8 cellular contexts compared by ENCODE assay signal in genomic region chr19:37719927-37720265, GRCh38. TPM values are rescaled to one million over a fixed set of nuclear protein-coding genes. Genes with fewer than 3 reads are reported as not detected.
DNase-seq lines count a peak whose midpoint lies in the region; ATAC-seq and TF ChIP-seq lines count a peak whose summit lies in the region.

No MANE protein-coding gene starts in this region.

- H3K27ac ChIP-seq in VCaP (peak overlapping the region; percentile 89), skeletal muscle tissue (ENCODE audit: low read depth, low read length) (no peak overlapping the region)

- peak overlapping the region; percentile 75 for H3K4me3 ChIP-seq in GM12875 (ENCODE audit: low read depth, low read length)
- H3K4me3 ChIP-seq in fibroblast of the aortic adventitia (ENCODE audit: low read depth, low read length), result peak overlapping the region; percentile 90
- peak overlapping the region; percentile 93 to 97 (median 97) for H3K4me3 ChIP-seq in skeletal muscle tissue (ENCODE audit: low read length in 3 of 3)

- no peaks in the 10 kb centered on the region for H3K36me3 ChIP-seq in skeletal muscle tissue (ENCODE audit: control insufficient read depth in 3 of 3, insufficient read depth in 3 of 3, low read length in 3 of 3)

- peaks cover 0 to 2% (median 0%) of the 10 kb centered on the region in 3 donors for H3K9me3 ChIP-seq in skeletal muscle tissue (ENCODE audit: control insufficient read depth in 3 of 3, low read length in 3 of 3)

- ATAC-seq in GM19467 (IDR thresholded peaks at IDR 0.05; ENCODE audit: unreplicated experiment), result no peak

- H3K9ac ChIP-seq in skeletal muscle tissue (ENCODE audit: low read depth in 1 of 3, low read length in 3 of 3), result peak overlapping the region; percentile 78 to 86 (median 86)

- no peaks in the 10 kb centered on the region for H3K27me3 ChIP-seq in skeletal muscle tissue (ENCODE audit: control insufficient read depth in 3 of 3, insufficient read depth in 3 of 3, low read length in 3 of 3)

- DNase-seq in fibroblast of the aortic adventitia (ENCODE audit: low read depth) (no peak), NCI-H1092 (lab: John Stamatoyannopoulos, UW) (no peak), NCI-H2107 treated with DMSO at 0.1 percent for 48 hours (lab: John Stamatoyannopoulos, UW; ENCODE audit: unreplicated experiment) (no peak), hepatic stellate cell (ENCODE audit: low spot score) (no peak)

- TF ChIP-seq CTCF in GM12875 (IDR thresholded peaks at IDR 0.05; ENCODE audit: borderline replicate concordance, insufficient read depth, low read depth, low read length) (no peak), VCaP (conservative IDR thresholded peaks at IDR 0.05) (peak; percentile 54), fibroblast of the aortic adventitia (IDR thresholded peaks at IDR 0.05; ENCODE audit: insufficient read depth, low read length) (no peak)

- peaks cover 7 to 15% (median 13%) of the 10 kb centered on the region in 3 donors for H3K4me1 ChIP-seq in skeletal muscle tissue (ENCODE audit: control insufficient read depth in 3 of 3, insufficient read depth in 3 of 3, low read length in 3 of 3)

RNA-seq across cellular contexts. Expression of gene ZNF607, which starts 0.3 kb away (rescaled TPM):
- 3.2 and 4.9 TPM in 2 replicates for total RNA-seq in fibroblast of the aortic adventitia (ENCODE audit: low replicate concordance)
- total RNA-seq in skeletal muscle tissue, result 9.4 TPM

RNA-seq across cellular contexts. Expression of gene ZNF573, which starts 59.5 kb away (rescaled TPM):
- total RNA-seq in fibroblast of the aortic adventitia (ENCODE audit: low replicate concordance) (10.4 and 34.8 TPM in 2 replicates), skeletal muscle tissue (14.1 TPM)
